Comparison of ENCODE assay signal across 14 cellular contexts in genomic region chr1:182262425-182262824, GRCh38.
"Had no signal": no experiment of that assay in that cellular context is flagged by ENCODE, and none has a peak within 500 bp of the region (broad histone marks: within the 10 kb centered on the region; RNA-seq: fewer than 3 reads in every experiment).

No MANE protein-coding gene starts in this region.

- H3K4me1 Mint-ChIP-seq: WTC11 had no signal

- ATAC-seq: stimulated activated naive CD8-positive, alpha-beta T cell treated with anti-CD3 and anti-CD28 coated beads, Interleukin-15, amount 100 ng/mL, for 72 hours; WTC11 had no signal

- DNase-seq: activated CD4-positive, alpha-beta T cell treated with anti-CD3 and anti-CD28 coated beads, Interleukin-2, amount 10 ng/mL, durations not matched to agents 24 days and 14 days; activated naive CD4-positive, alpha-beta T cell treated with anti-CD3 and anti-CD28 coated beads, Interleukin-2, amount 50 U/mL, for 16 hours; adrenal gland; effector memory CD4-positive, alpha-beta T cell; kidney; stimulated activated CD4-positive, alpha-beta T cell treated with anti-CD3 and anti-CD28 coated beads, Interleukin-15, amount 100 ng/mL, for 24 hours; stimulated activated CD4-positive, alpha-beta T cell treated with anti-CD3 and anti-CD28 coated beads, Interleukin-4, amount 100 ng/mL, for 4 hours; stimulated activated naive CD8-positive, alpha-beta T cell treated with anti-CD3 and anti-CD28 coated beads, Interleukin-15, amount 100 ng/mL, for 72 hours; T-helper 9 cell; testis had no signal

- H3K9me3 ChIP-seq: adrenal gland, testis had no signal

- H3K9me3 Mint-ChIP-seq: activated T-helper 2 cell treated with anti-CD3 and anti-CD28 coated beads, Interferon-gamma antibody, Interleukin-2, Interleukin-4, amounts not matched to agents 10 μg/mL and 5 μg/mL and 100 μg/mL, durations not matched to agents 14 hours and 24 hours and 36 hours; stimulated activated naive CD8-positive, alpha-beta T cell treated with anti-CD3 and anti-CD28 coated beads, Interleukin-15, amount 100 ng/mL, for 72 hours; WTC11 had no signal

- H3K27me3 Mint-ChIP-seq: activated CD4-positive, alpha-beta T cell treated with anti-CD3 and anti-CD28 coated beads, Interleukin-2, amount 10 ng/mL, durations not matched to agents 24 days and 14 days; stimulated activated naive CD8-positive, alpha-beta T cell treated with anti-CD3 and anti-CD28 coated beads, Interleukin-15, amount 100 ng/mL, for 72 hours had no signal

- H3K4me3 Mint-ChIP-seq: activated CD4-positive, alpha-beta T cell treated with anti-CD3 and anti-CD28 coated beads, Interleukin-2, amount 10 ng/mL, durations not matched to agents 24 days and 14 days; stimulated activated naive CD8-positive, alpha-beta T cell treated with anti-CD3 and anti-CD28 coated beads, Interleukin-15, amount 100 ng/mL, for 72 hours; WTC11 had no signal

- H3K36me3 ChIP-seq: adrenal gland had no signal

- H3K27ac ChIP-seq: adrenal gland, coronary artery, parathyroid adenoma, testis had no signal

- H3K36me3 Mint-ChIP-seq: WTC11 had no signal

- H3K27ac Mint-ChIP-seq: activated CD4-positive, alpha-beta T cell treated with anti-CD3 and anti-CD28 coated beads, Interleukin-2, amount 10 ng/mL, durations not matched to agents 24 days and 14 days; activated T-helper 2 cell treated with anti-CD3 and anti-CD28 coated beads, Interferon-gamma antibody, Interleukin-2, Interleukin-4, amounts not matched to agents 10 μg/mL and 5 μg/mL and 100 μg/mL, durations not matched to agents 14 hours and 24 hours and 36 hours; WTC11 had no signal
